ENCODE assay signal across 8 cellular contexts in the genomic region with DNA sequence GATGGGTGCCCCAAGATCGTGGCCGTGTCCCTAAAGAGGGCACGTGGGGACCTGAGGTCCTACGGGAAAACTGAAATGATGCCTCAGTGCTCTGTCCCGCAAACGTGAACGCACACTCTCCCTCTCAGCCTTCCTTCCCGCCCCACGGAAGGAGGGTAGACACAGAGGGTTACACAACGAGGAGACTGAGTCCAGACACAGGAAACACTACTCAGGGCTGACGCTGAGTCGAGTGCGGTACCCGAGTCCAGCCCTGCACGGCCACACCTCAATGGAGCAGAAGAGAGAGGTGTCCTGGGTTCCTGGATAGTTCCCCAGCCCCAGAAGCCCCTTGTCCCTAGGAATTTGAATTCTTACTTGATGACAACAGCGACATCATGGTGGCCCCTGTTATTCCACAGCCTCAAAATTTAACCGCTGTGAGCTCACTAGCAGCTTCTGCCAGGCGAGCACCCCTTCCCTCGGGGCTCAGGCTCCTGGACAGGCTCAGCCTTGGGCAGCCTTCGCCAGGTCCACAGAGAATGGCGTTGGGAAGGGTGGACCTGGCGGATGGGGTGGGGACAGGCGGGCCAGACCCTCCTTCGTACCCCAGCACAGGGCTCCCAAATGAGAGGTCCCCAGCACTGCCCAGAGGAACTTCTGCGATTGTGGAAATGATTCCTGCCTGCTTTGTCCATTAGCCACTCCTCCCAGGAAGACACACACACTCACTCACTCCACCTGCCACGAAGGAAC. TPM values are rescaled to one million over a fixed set of nuclear protein-coding genes. Genes with fewer than 3 reads are reported as not detected.
A peak's percentile ranks its signal among the peaks of the same experiment; 100 is the strongest.
DNase-seq lines count a peak whose midpoint lies in the region; ATAC-seq and TF ChIP-seq lines count a peak whose summit lies in the region.

No MANE protein-coding gene starts in this region.

- peak overlapping the region; percentile 91 for H3K27ac ChIP-seq in lower lobe of right lung
- H3K27ac ChIP-seq in tibial artery, result peak overlapping the region; percentile 94 to 99

- TF ChIP-seq CTCF in lower lobe of right lung (IDR thresholded peaks at IDR 0.05), result no peak
- no peak for TF ChIP-seq CTCF in tibial artery (IDR thresholded peaks at IDR 0.05)

- H3K27me3 ChIP-seq in H7 (ENCODE audit: control insufficient read depth, insufficient read depth, low read length), result peaks cover 28% of the 10 kb centered on the region
- no peaks in the 10 kb centered on the region for H3K27me3 ChIP-seq in lower lobe of right lung (ENCODE audit: low read depth)
- no peaks in the 10 kb centered on the region for H3K27me3 ChIP-seq in tibial artery

- H3K9me3 ChIP-seq in lower lobe of right lung (no peaks in the 10 kb centered on the region), tibial artery (no peaks in the 10 kb centered on the region)

- peak overlapping the region; percentile 98 for H3K27ac Mint-ChIP-seq in central memory CD8-positive, alpha-beta T cell (ENCODE audit: low read depth)

- no peak for ATAC-seq in central memory CD8-positive, alpha-beta T cell (replicated peaks; ENCODE audit: extremely low read depth, poor library complexity, severe bottlenecking)
- ATAC-seq in lower lobe of right lung (no peak), GM19035 (IDR thresholded peaks at IDR 0.05; ENCODE audit: unreplicated experiment) (no peak)

- intact Hi-C loops in lower lobe of right lung (cut with DNase I) (no loop called here), tibial artery (cut with DNase I; ENCODE audit: low total_unique reads) (loop anchor here (10.0 kb wide), 2 partner anchors 133 to 333 kb away; a partner anchor contains a TSS)

- no peaks in the 10 kb centered on the region for H3K36me3 ChIP-seq in H7 (replicated peaks; ENCODE audit: control insufficient read depth, insufficient read depth, low read length)
- H3K36me3 ChIP-seq in lower lobe of right lung, result peaks cover 12% of the 10 kb centered on the region
- H3K36me3 ChIP-seq in tibial artery, result peaks cover 0 to 18% (median 2%) of the 10 kb centered on the region in 3 donors

- H3K4me1 ChIP-seq in lower lobe of right lung, result peaks cover 70% of the 10 kb centered on the region
- H3K4me1 ChIP-seq in tibial artery, result peaks cover 5 to 64% (median 44%) of the 10 kb centered on the region in 4 donors

- peaks cover 31% of the 10 kb centered on the region for H3K36me3 Mint-ChIP-seq in central memory CD8-positive, alpha-beta T cell (ENCODE audit: insufficient read depth)

- H3K4me3 ChIP-seq in H7 (ENCODE audit: insufficient read depth, low read depth, low read length), result peak overlapping the region; percentile 49
- peak overlapping the region; percentile 85 for H3K4me3 ChIP-seq in lower lobe of right lung
- H3K4me3 ChIP-seq in tibial artery, result peak overlapping the region; percentile 83 to 86

- peaks cover 74% of the 10 kb centered on the region for H3K4me1 Mint-ChIP-seq in central memory CD8-positive, alpha-beta T cell

- no peaks in the 10 kb centered on the region for H3K27me3 Mint-ChIP-seq in central memory CD8-positive, alpha-beta T cell

- H3K4me3 Mint-ChIP-seq in central memory CD8-positive, alpha-beta T cell, result peak overlapping the region; percentile 91

- DNase-seq in H7 (peak; percentile 56), T follicular helper cell (ENCODE audit: low read depth) (peak; percentile 37), lower lobe of right lung (peak; percentile 57), tibial artery (peak; percentile 34 to 76), GM19240 (ENCODE audit: insufficient read length, low spot score) (no peak), mucosa of gallbladder (ENCODE audit: low spot score) (no peak)
- DNase-seq in central memory CD8-positive, alpha-beta T cell (ENCODE audit: low spot score in 2 of 2), result peak in 1 of 2 donors; percentile 19

- H3K9me3 Mint-ChIP-seq in central memory CD8-positive, alpha-beta T cell, result no peaks in the 10 kb centered on the region

RNA-seq across cellular contexts. Expression of a gene that starts 1.0 kb away (rescaled TPM):
- total RNA-seq in H7 (2014; rRNA removed; shearing (Covaris generic)), result 10.3 and 15.2 TPM in 2 replicates
- total RNA-seq in lower lobe of right lung (102 TPM), mucosa of gallbladder (91.8 TPM)

RNA-seq across cellular contexts. Expression of a gene that starts 7.1 kb away (rescaled TPM):
- total RNA-seq in H7 (2014; rRNA removed; shearing (Covaris generic)), result 2.4 and 2.5 TPM in 2 replicates
- total RNA-seq in lower lobe of right lung (5.7 TPM), mucosa of gallbladder (4.0 TPM)

RNA-seq across cellular contexts. Expression of a gene that starts 9.5 kb away (rescaled TPM):
- total RNA-seq in H7 (2014; rRNA removed; shearing (Covaris generic)), result 3.6 and 8.9 TPM in 2 replicates
- 29.3 TPM for total RNA-seq in lower lobe of right lung
- total RNA-seq in mucosa of gallbladder, result 25.6 TPM

RNA-seq across cellular contexts. Expression of a gene that starts 19.2 kb away (rescaled TPM):
- total RNA-seq in H7 (2014; rRNA removed; shearing (Covaris generic)), result 66.5 and 69.0 TPM in 2 replicates
- total RNA-seq in lower lobe of right lung (37.2 TPM), mucosa of gallbladder (56.1 TPM)

RNA-seq across cellular contexts. Expression of a gene that starts 58.0 kb away (rescaled TPM):
- 0.07 TPM in 1 of 2 replicates, not detected in the other for total RNA-seq in H7 (2014; rRNA removed; shearing (Covaris generic))
- total RNA-seq in lower lobe of right lung (4.7 TPM), mucosa of gallbladder (71.2 TPM)

Comparison
In these comparisons a context has a peak if more than half of its experiments do, and no peak if none do; other contexts are left out.
1. DNase-seq: peak in H7 (single experiment), T follicular helper cell (single experiment), lower lobe of right lung (single experiment) and tibial artery (2 of 2); none in GM19240 (single experiment) and mucosa of gallbladder (single experiment).
2. Peak in every context shown above with its lines, with median percentiles within 50 percentile points of each other: H3K4me3 ChIP-seq.